In the genomic region with DNA sequence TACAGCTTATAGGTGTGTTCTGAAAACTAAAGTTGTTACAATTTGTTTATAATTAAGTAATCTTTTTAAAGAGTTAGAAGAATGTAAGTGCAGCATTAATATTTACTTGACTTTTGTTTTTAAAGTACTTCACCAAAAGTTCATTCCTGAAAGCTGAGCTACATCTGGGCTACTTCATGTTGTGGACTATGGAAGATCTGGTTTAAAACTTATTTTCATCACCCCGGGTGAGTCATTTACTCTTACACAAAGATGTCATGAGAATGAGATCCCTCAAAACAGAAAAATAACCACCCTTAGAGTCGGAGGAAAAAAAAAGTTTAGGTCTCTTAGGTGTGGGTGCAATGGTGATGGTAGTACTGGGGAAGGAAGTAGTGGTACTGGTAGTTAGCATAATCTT, we compare ENCODE assay signal across 21 cellular contexts. TPM values are rescaled to one million over a fixed set of nuclear protein-coding genes. Genes with fewer than 3 reads are reported as not detected.
A peak's percentile ranks its signal among the peaks of the same experiment; 100 is the strongest.
DNase-seq lines count a peak whose midpoint lies in the region; ATAC-seq and TF ChIP-seq lines count a peak whose summit lies in the region.
"Had no signal": no experiment of that assay in that cellular context is flagged by ENCODE, and none has a peak within 500 bp of the region (broad histone marks: within the 10 kb centered on the region; RNA-seq: fewer than 3 reads in every experiment).

No MANE protein-coding gene starts in this region.

- no peak overlapping the region for H3K4me2 ChIP-seq in mesenchymal stem cell (ENCODE audit: low read length, poor library complexity, severe bottlenecking)
- H3K4me2 ChIP-seq: BLaER1 treated with 17β-estradiol and CSF1 and Interleukin-3, amounts not matched to agents 10 nM and 100 nM had no signal

- H3K36me3 ChIP-seq in mesenchymal stem cell (ENCODE audit: control insufficient read depth in 1 of 2, insufficient read depth in 2 of 2, low read depth in 1 of 2, low read length in 2 of 2), result peaks cover 0 to 7% of the 10 kb centered on the region in 2 experiments
- H3K36me3 ChIP-seq in prostate gland, result no peaks in the 10 kb centered on the region

- no peak overlapping the region for H2BK12ac ChIP-seq in mesenchymal stem cell (ENCODE audit: low read length in 2 of 2)

- H3K4me1 ChIP-seq in mesenchymal stem cell (ENCODE audit: control insufficient read depth, insufficient read depth, low read depth, low read length), result no peaks in the 10 kb centered on the region
- H3K4me1 ChIP-seq in prostate gland (replicated peaks), result no peaks in the 10 kb centered on the region

- H2BK5ac ChIP-seq in mesenchymal stem cell (ENCODE audit: low read depth, low read length, poor library complexity, severe bottlenecking), result no peak overlapping the region

- no peak overlapping the region for H2BK120ac ChIP-seq in mesenchymal stem cell (ENCODE audit: low read depth, low read length)

- 100% methylated on average over 1 of the region's 2 CpGs for WGBS in mesenchymal stem cell
- WGBS in prostate gland, result 92% methylated on average over 2 of the region's 2 CpGs

- H3K9ac ChIP-seq in mesenchymal stem cell (ENCODE audit: low read length), result no peak overlapping the region
- H3K9ac ChIP-seq: BLaER1 treated with 17β-estradiol and CSF1 and Interleukin-3, amounts not matched to agents 10 nM and 100 nM had no signal

- no peak overlapping the region for H3K14ac ChIP-seq in mesenchymal stem cell (ENCODE audit: low read length in 2 of 2)

- no peak overlapping the region for H3K18ac ChIP-seq in mesenchymal stem cell (ENCODE audit: low read depth in 1 of 2, low read length in 2 of 2)

- DNase-seq in AG10803 (ENCODE audit: low read depth), result peak; percentile 35
- DNase-seq in LHCN-M2 (ENCODE audit: low read depth), result peak; percentile 20
- DNase-seq in fibroblast of gingiva (ENCODE audit: low read depth), result peak; percentile 1
- DNase-seq in mesenchymal stem cell, result peak; percentile 8
- DNase-seq in NCI-H2196 (lab: John Stamatoyannopoulos, UW; ENCODE audit: unreplicated experiment), result no peak
- no peak for DNase-seq in prostate gland (ENCODE audit: low spot score)
- DNase-seq: Calu3; CD8-positive, alpha-beta T cell; EL; Kasumi-1; MM.1S; NCI-H1105; NCI-H1694; NCI-H2081 treated with DMSO at 0.1 percent for 48 hours; NCI-H510A treated with DMSO at 0.1 percent for 48 hours; NCI-H82; OCI-M1; SHP77 had no signal

- no peak overlapping the region for H2AFZ ChIP-seq in mesenchymal stem cell (ENCODE audit: low read depth, low read length)

- H3K4me3 ChIP-seq in AG10803 (ENCODE audit: low read length) (no peak overlapping the region), mesenchymal stem cell (ENCODE audit: insufficient read depth in 1 of 2, low read depth in 1 of 2, low read length in 2 of 2) (no peak overlapping the region), prostate gland (no peak overlapping the region)
- H3K4me3 ChIP-seq: BLaER1 treated with 17β-estradiol and CSF1 and Interleukin-3, amounts not matched to agents 10 nM and 100 nM; SK-N-MC had no signal

- no peak overlapping the region for H4K91ac ChIP-seq in mesenchymal stem cell (ENCODE audit: low read length)

- no peak for ATAC-seq in HG03045 (IDR thresholded peaks at IDR 0.05; ENCODE audit: unreplicated experiment)
- ATAC-seq: CD8-positive, alpha-beta T cell had no signal

- H3K27ac ChIP-seq in mesenchymal stem cell (ENCODE audit: low read length, poor library complexity, severe bottlenecking) (no peak overlapping the region), prostate gland (no peak overlapping the region)
- H3K27ac ChIP-seq: BLaER1 treated with 17β-estradiol and CSF1 and Interleukin-3, amounts not matched to agents 10 nM and 100 nM; SK-N-MC had no signal

- no peak overlapping the region for H2BK15ac ChIP-seq in mesenchymal stem cell (ENCODE audit: low read depth, poor library complexity, severe bottlenecking)

- H3K9me3 ChIP-seq in mesenchymal stem cell (ENCODE audit: control insufficient read depth, low read length) (no peaks in the 10 kb centered on the region), prostate gland (no peaks in the 10 kb centered on the region)

- no peak overlapping the region for H4K8ac ChIP-seq in mesenchymal stem cell (ENCODE audit: low read length)

- H3K79me1 ChIP-seq in mesenchymal stem cell (replicated peaks; ENCODE audit: low read length, poor library complexity, severe bottlenecking), result no peaks in the 10 kb centered on the region

- intact Hi-C loops in prostate gland (cut with DNase I), result no loop called here

- H3K23ac ChIP-seq in mesenchymal stem cell (ENCODE audit: low read length in 2 of 2), result no peak overlapping the region

- H3K27me3 ChIP-seq in mesenchymal stem cell (ENCODE audit: control insufficient read depth in 1 of 2, insufficient read depth in 1 of 2, low read length in 2 of 2), result no peaks in the 10 kb centered on the region
- H3K27me3 ChIP-seq in prostate gland (replicated peaks; ENCODE audit: insufficient read depth), result no peaks in the 10 kb centered on the region
- H3K27me3 ChIP-seq: BLaER1 treated with 17β-estradiol and CSF1 and Interleukin-3, amounts not matched to agents 10 nM and 100 nM had no signal

- no peak overlapping the region for H3K4ac ChIP-seq in mesenchymal stem cell (ENCODE audit: low read depth in 1 of 2, low read length in 2 of 2)

- no peak overlapping the region for H2AK5ac ChIP-seq in mesenchymal stem cell (ENCODE audit: low read length, severe bottlenecking)

- no peak for TF ChIP-seq CTCF in AG10803 (conservative IDR thresholded peaks at IDR 0.05; ENCODE audit: low read length)
- no peak for TF ChIP-seq CTCF in prostate gland (IDR thresholded peaks at IDR 0.05)

- no peak for TF ChIP-seq POLR2A in prostate gland (IDR thresholded peaks at IDR 0.05)

RNA-seq across cellular contexts. Expression of gene POU5F2, which starts 5.1 kb away (rescaled TPM):
- total RNA-seq in LHCN-M2 (2014; rRNA removed), result 0.13 and 0.29 TPM in 2 replicates
- 0.05 TPM for polyA plus RNA-seq in LHCN-M2 (2012)
- polyA plus RNA-seq in mesenchymal stem cell (2013, experiment 1 of 2), result not detected
- under 0.01 TPM for polyA plus RNA-seq in mesenchymal stem cell (2013, experiment 2 of 2)
- 1 to 10 TPM; 1.7 to 3.2 TPM for total RNA-seq in prostate gland

Comparison
In these comparisons a context has a peak if more than half of its experiments do, and no peak if none do; other contexts are left out.
1. DNase-seq: peak in AG10803 (single experiment), LHCN-M2 (single experiment), fibroblast of gingiva (single experiment) and mesenchymal stem cell (single experiment); none in NCI-H2196 (single experiment) and prostate gland (single experiment).